ENCODE assay signal across 9 cellular contexts in the genomic region with DNA sequence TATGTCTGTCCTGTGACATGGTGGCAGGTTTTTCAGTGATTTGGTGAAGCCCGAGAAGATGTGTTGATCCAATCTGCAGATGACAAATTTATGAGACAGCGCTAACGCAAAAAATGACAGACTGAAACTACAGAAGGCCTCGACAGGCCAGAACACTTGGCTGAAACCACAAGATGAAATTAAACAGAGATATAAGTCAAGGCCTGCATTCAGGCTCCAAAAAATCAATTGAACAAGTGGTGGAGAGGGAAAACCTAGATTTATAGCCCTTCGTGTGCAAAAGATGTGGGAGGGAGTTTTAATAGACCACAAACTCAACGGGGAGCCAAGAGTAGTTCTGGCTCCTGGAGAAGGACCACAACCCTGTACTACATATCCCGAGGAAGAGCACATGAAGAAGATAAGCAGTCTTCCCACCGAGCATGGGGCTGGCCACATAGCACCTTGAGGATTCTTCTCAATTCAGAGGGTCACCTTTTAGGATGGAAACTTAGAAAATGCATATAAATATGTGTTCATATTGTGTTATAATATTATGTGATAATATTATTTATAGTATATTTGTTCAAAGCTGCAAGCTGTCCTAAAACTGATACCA.
"Had no signal": no experiment of that assay in that cellular context is flagged by ENCODE, and none has a peak within 500 bp of the region (broad histone marks: within the 10 kb centered on the region; RNA-seq: fewer than 3 reads in every experiment).

No MANE protein-coding gene starts in this region.

- H3K27ac ChIP-seq: GM23248 had no signal

- ATAC-seq: GM23338, HCT116 had no signal

- H3K9me3 Mint-ChIP-seq: GM23338 had no signal

- H3K4me1 ChIP-seq: HAP-1 had no signal

- H3K9me3 ChIP-seq: HAP-1 had no signal

- H3K27ac Mint-ChIP-seq: GM23338, H9, HFFc6 had no signal

- DNase-seq: GM23248, GOT3, H7, H9, HCEC 1CT, HFFc6 had no signal

- H3K4me3 ChIP-seq: GM23248, GM23338, HAP-1 had no signal

- H3K4me3 Mint-ChIP-seq: GM23338, H9, HFFc6 had no signal

- H3K36me3 ChIP-seq: HAP-1 had no signal
